ENCODE assay signal across 28 cellular contexts in the genomic region with DNA sequence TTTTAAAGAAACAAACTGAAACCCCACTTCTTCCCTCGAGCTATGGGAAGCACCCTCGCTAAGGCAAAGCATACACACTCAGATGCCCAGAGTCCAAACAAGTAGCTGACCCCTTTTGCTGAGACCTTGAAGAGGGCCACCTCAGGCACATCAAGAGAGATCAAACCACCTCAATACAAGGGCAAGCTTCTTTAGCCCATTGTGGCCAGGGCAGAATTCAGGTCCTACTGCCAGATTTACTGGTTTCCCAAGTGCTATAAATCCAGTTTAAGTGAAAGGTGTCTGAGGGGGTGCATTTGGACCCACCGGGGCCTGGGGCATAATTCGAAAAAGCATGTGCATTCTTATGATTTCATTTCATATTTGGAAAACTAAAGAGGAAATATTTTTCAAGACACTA.
"Had no signal": no experiment of that assay in that cellular context is flagged by ENCODE, and none has a peak within 500 bp of the region (broad histone marks: within the 10 kb centered on the region; RNA-seq: fewer than 3 reads in every experiment).

No MANE protein-coding gene starts in this region.

- H3K36me3 Mint-ChIP-seq: activated naive CD4-positive, alpha-beta T cell treated with anti-CD3 and anti-CD28 coated beads, Interleukin-2, amount 50 U/mL, for 72 hours; activated naive CD8-positive, alpha-beta T cell treated with anti-CD3 and anti-CD28 coated beads, Interleukin-2, amount 10 ng/mL, durations not matched to agents 7 days and 5 days had no signal

- H3K27me3 Mint-ChIP-seq: brain; effector memory CD8-positive, alpha-beta T cell had no signal

- ATAC-seq: activated naive CD4-positive, alpha-beta T cell treated with anti-CD3 and anti-CD28 coated beads, Interleukin-2, amount 50 U/mL, for 72 hours; activated T-cell treated with anti-CD3 and anti-CD28 coated beads, Interleukin-2, amount 50 U/mL, for 72 hours; effector memory CD8-positive, alpha-beta T cell; foreskin keratinocyte; gastroesophageal sphincter had no signal

- H3K4me1 ChIP-seq: breast epithelium, foreskin keratinocyte had no signal

- H3K27me3 ChIP-seq: ascending aorta, breast epithelium, esophagus muscularis mucosa, gastroesophageal sphincter had no signal

- H3K9me3 ChIP-seq: ascending aorta, breast epithelium, esophagus muscularis mucosa, gastroesophageal sphincter had no signal

- H3K9me3 Mint-ChIP-seq: activated CD4-positive, alpha-beta memory T cell treated with anti-CD3 and anti-CD28 coated beads, Interleukin-2, amount 10 ng/mL, durations not matched to agents 7 days and 5 days; activated CD4-positive, alpha-beta T cell treated with anti-CD3 and anti-CD28 coated beads, Interleukin-2, amount 10 ng/mL, durations not matched to agents 7 days and 5 days; activated naive CD4-positive, alpha-beta T cell treated with anti-CD3 and anti-CD28 coated beads, Interleukin-2, amount 10 ng/mL, durations not matched to agents 7 days and 5 days; activated naive CD8-positive, alpha-beta T cell treated with anti-CD3 and anti-CD28 coated beads, Interleukin-2, amount 10 ng/mL, durations not matched to agents 7 days and 5 days; activated T-cell treated with anti-CD3 and anti-CD28 coated beads, Interleukin-2, amount 50 U/mL, for 24 hours; activated T-cell treated with anti-CD3 and anti-CD28 coated beads, Interleukin-2, amount 50 U/mL, for 72 hours; central memory CD8-positive, alpha-beta T cell; effector memory CD8-positive, alpha-beta T cell had no signal

- H3K4me3 ChIP-seq: ascending aorta, breast epithelium, cardiac muscle cell, esophagus muscularis mucosa, gastroesophageal sphincter had no signal

- H3K27ac ChIP-seq: ascending aorta, breast epithelium, cardiac muscle cell, foreskin keratinocyte had no signal

- H3K4me3 Mint-ChIP-seq: activated CD4-positive, alpha-beta memory T cell treated with anti-CD3 and anti-CD28 coated beads, Interleukin-2, amount 10 ng/mL, durations not matched to agents 7 days and 5 days; activated CD4-positive, alpha-beta T cell treated with anti-CD3 and anti-CD28 coated beads, Interleukin-2, amount 10 ng/mL, durations not matched to agents 7 days and 5 days; activated naive CD4-positive, alpha-beta T cell treated with anti-CD3 and anti-CD28 coated beads, Interleukin-2, amount 10 ng/mL, durations not matched to agents 7 days and 5 days; activated naive CD8-positive, alpha-beta T cell treated with anti-CD3 and anti-CD28 coated beads, Interleukin-2, amount 10 ng/mL, durations not matched to agents 7 days and 5 days; activated T-cell treated with anti-CD3 and anti-CD28 coated beads, Interleukin-2, amount 50 U/mL, for 24 hours; activated T-cell treated with anti-CD3 and anti-CD28 coated beads, Interleukin-2, amount 50 U/mL, for 72 hours; brain; central memory CD8-positive, alpha-beta T cell had no signal

- DNase-seq: activated CD4-positive, alpha-beta memory T cell treated with anti-CD3 and anti-CD28 coated beads, Interleukin-2, amount 10 ng/mL, durations not matched to agents 7 days and 5 days; activated CD4-positive, alpha-beta T cell treated with anti-CD3 and anti-CD28 coated beads for 4 hours; activated CD4-positive, alpha-beta T cell treated with anti-CD3 and anti-CD28 coated beads, Interleukin-2, amount 10 ng/mL, durations not matched to agents 7 days and 5 days; activated CD4-positive, alpha-beta T cell treated with anti-CD3 and anti-CD28 coated beads, Interleukin-2, amount 50 U/mL, for 4 hours; activated CD4-positive, CD25-positive, alpha-beta regulatory T cell; activated CD4-positive, CD25-positive, alpha-beta regulatory T cell treated with anti-CD3 and anti-CD28 coated beads, Interleukin-2, amount 50 U/mL, for 72 hours; activated CD8-positive, alpha-beta memory T cell treated with anti-CD3 and anti-CD28 coated beads, Interleukin-2, amount 50 U/mL, for 48 hours; activated gamma-delta T cell; activated naive CD4-positive, alpha-beta T cell; activated naive CD4-positive, alpha-beta T cell treated with anti-CD3 and anti-CD28 coated beads, Interleukin-2, amount 10 ng/mL, durations not matched to agents 7 days and 5 days; activated naive CD8-positive, alpha-beta T cell treated with anti-CD3 and anti-CD28 coated beads, Interleukin-2, amount 10 ng/mL, durations not matched to agents 7 days and 5 days; activated T-cell treated with anti-CD3 and anti-CD28 coated beads for 4 hours; activated T-cell treated with anti-CD3 and anti-CD28 coated beads, Interleukin-2, amount 50 U/mL, for 24 hours; activated T-cell treated with anti-CD3 and anti-CD28 coated beads, Interleukin-2, amount 50 U/mL, for 72 hours; cortex of kidney; effector CD4-positive, alpha-beta T cell; effector memory CD8-positive, alpha-beta T cell; erythroblast; foreskin keratinocyte; T-helper 2 cell had no signal

- H3K27ac Mint-ChIP-seq: activated CD4-positive, alpha-beta memory T cell treated with anti-CD3 and anti-CD28 coated beads, Interleukin-2, amount 10 ng/mL, durations not matched to agents 7 days and 5 days; activated CD4-positive, alpha-beta T cell treated with anti-CD3 and anti-CD28 coated beads, Interleukin-2, amount 10 ng/mL, durations not matched to agents 7 days and 5 days; activated naive CD4-positive, alpha-beta T cell treated with anti-CD3 and anti-CD28 coated beads, Interleukin-2, amount 10 ng/mL, durations not matched to agents 7 days and 5 days; activated naive CD4-positive, alpha-beta T cell treated with anti-CD3 and anti-CD28 coated beads, Interleukin-2, amount 50 U/mL, for 72 hours; activated naive CD8-positive, alpha-beta T cell treated with anti-CD3 and anti-CD28 coated beads, Interleukin-2, amount 10 ng/mL, durations not matched to agents 7 days and 5 days; activated T-cell treated with anti-CD3 and anti-CD28 coated beads, Interleukin-2, amount 50 U/mL, for 24 hours; activated T-cell treated with anti-CD3 and anti-CD28 coated beads, Interleukin-2, amount 50 U/mL, for 72 hours; effector memory CD8-positive, alpha-beta T cell had no signal

- H3K36me3 ChIP-seq: ascending aorta, breast epithelium, cardiac muscle cell had no signal
